Comparison of ENCODE assay signal across 8 cellular contexts in the genomic region with DNA sequence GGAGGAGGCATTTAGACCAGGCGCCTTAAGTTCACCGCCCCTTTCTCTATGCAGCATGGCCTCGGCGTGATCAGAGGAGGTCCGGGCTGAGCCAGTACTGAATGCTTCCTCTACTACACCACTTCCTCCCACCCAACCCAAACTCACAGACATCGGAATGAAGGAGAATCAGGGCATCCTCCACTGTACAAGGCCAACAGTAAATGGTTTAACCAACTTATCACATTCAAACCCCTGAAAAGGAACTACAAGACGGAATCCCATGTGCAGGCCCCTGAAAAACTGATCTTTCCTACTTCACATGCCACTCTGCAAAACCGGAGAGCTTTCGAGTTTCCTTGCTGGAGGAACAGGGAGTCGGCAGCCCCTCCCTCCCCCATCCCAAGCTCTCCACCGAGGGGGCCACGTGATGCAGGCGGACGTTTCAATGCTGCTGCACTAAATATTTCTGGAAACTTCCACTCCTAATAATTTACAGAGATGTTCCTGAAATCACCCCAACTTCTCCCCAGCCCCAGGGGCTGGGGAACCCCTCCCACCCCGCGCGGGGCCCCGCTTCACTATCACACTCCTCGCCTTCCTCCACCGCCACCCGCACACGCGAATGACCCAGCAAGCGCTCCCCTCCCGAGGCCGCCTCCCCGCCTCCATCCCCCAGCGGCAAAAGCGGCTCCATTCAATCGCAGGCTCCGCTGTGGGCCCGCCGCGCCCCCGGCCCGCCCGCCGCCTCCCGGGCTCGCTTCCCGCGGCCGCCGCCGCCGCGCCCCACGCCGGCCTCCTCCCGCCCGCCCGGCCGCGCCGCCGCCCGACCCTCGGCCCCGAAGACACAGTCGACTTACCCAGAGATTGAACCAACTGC. TPM values are rescaled to one million over a fixed set of nuclear protein-coding genes. Genes with fewer than 3 reads are reported as not detected.
A peak's percentile ranks its signal among the peaks of the same experiment; 100 is the strongest.
DNase-seq lines count a peak whose midpoint lies in the region; ATAC-seq, FAIRE-seq and TF ChIP-seq lines count a peak whose summit lies in the region.

No MANE protein-coding gene starts in this region.

- CTCF ChIA-PET in OCI-LY7 (lab: Charles Lee; ENCODE audit: unreplicated experiment) = no interaction called here

- peak overlapping the region; percentile 89 for H3K27ac ChIP-seq in OCI-LY7 (ENCODE audit: low read depth, low read length, poor library complexity, severe bottlenecking)
- peak overlapping the region; percentile 98 to 99 for H3K27ac ChIP-seq in esophagus (ENCODE audit: low read depth in 2 of 2, low read length in 1 of 2)

- peak overlapping the region; percentile 91 for H3K9ac ChIP-seq in mucosa of stomach (ENCODE audit: low read length)

- DNase-seq in Caki2 (ENCODE audit: low read depth) = peak; percentile 93
- DNase-seq in HTR-8/SVneo (ENCODE audit: insufficient read length, low spot score) = peak; percentile 80
- DNase-seq in OCI-LY7 (ENCODE audit: low spot score) = peak; percentile 92
- DNase-seq in activated T-cell treated with anti-CD3 and anti-CD28 coated beads, Interleukin-2, amount 50 U/mL, for 24 hours = peak; percentile 82
- DNase-seq in stimulated activated CD8-positive, alpha-beta memory T cell treated with anti-CD3 and anti-CD28 coated beads, Interleukin-4, amount 100 ng/mL, for 48 hours = peak; percentile 86

- H3K4me3 ChIP-seq in OCI-LY7 (ENCODE audit: low read depth, low read length, poor library complexity, severe bottlenecking) = peak overlapping the region; percentile 84
- peak overlapping the region; percentile 75 to 89 for H3K4me3 ChIP-seq in esophagus (ENCODE audit: low read depth in 1 of 2, low read length in 2 of 2)
- H3K4me3 ChIP-seq in mucosa of stomach (ENCODE audit: low read length) = peak overlapping the region; percentile 92

- peaks cover 52% of the 10 kb centered on the region for H3K4me1 Mint-ChIP-seq in activated T-cell treated with anti-CD3 and anti-CD28 coated beads, Interleukin-2, amount 50 U/mL, for 24 hours (ENCODE audit: low read depth)

- TSS peak; percentile 89 for BruUV-seq in OCI-LY7 (replicated peaks; lab: Mats Ljungman, UMichigan)

- peak; percentile 47 for ATAC-seq in GM21367 (IDR thresholded peaks at IDR 0.05; ENCODE audit: unreplicated experiment)

- peak overlapping the region; percentile 98 for H3K4me2 ChIP-seq in OCI-LY7 (ENCODE audit: low read length)

- H3K27ac Mint-ChIP-seq in activated T-cell treated with anti-CD3 and anti-CD28 coated beads, Interleukin-2, amount 50 U/mL, for 24 hours = peak overlapping the region; percentile 100

- peak overlapping the region; percentile 95 for H3K4me3 Mint-ChIP-seq in activated T-cell treated with anti-CD3 and anti-CD28 coated beads, Interleukin-2, amount 50 U/mL, for 24 hours

- H3K9me3 ChIP-seq in OCI-LY7 (ENCODE audit: low read length) (no peaks in the 10 kb centered on the region), esophagus (ENCODE audit: control insufficient read depth in 2 of 2, insufficient read depth in 1 of 2, low read depth in 1 of 2, low read length in 1 of 2) (no peaks in the 10 kb centered on the region), mucosa of stomach (ENCODE audit: control insufficient read depth, low read length) (no peaks in the 10 kb centered on the region)

- TF ChIP-seq CTCF in OCI-LY7 (conservative IDR thresholded peaks at IDR 0.05; ENCODE audit: low read length) = no peak

- H2AFZ ChIP-seq in OCI-LY7 (ENCODE audit: low read length) = no peak overlapping the region

- H3K9me2 ChIP-seq in OCI-LY7 (ENCODE audit: insufficient read depth, low read length) = no peaks in the 10 kb centered on the region

- H3K4me1 ChIP-seq in OCI-LY7 (ENCODE audit: insufficient read depth, low read length, poor library complexity, severe bottlenecking) = peaks cover 39% of the 10 kb centered on the region
- no peaks in the 10 kb centered on the region for H3K4me1 ChIP-seq in esophagus (ENCODE audit: control insufficient read depth in 2 of 2, insufficient read depth in 2 of 2, low read length in 1 of 2)
- peaks cover 17% of the 10 kb centered on the region for H3K4me1 ChIP-seq in mucosa of stomach (ENCODE audit: control insufficient read depth, insufficient read depth, low read length)

- peaks cover 58% of the 10 kb centered on the region for H3K36me3 Mint-ChIP-seq in activated T-cell treated with anti-CD3 and anti-CD28 coated beads, Interleukin-2, amount 50 U/mL, for 24 hours (ENCODE audit: low read depth)

- no peaks in the 10 kb centered on the region for H3K27me3 Mint-ChIP-seq in activated T-cell treated with anti-CD3 and anti-CD28 coated beads, Interleukin-2, amount 50 U/mL, for 24 hours

- H4K20me1 ChIP-seq in OCI-LY7 (ENCODE audit: insufficient read depth, low read length) = peaks cover 33% of the 10 kb centered on the region

- peak; percentile 84 for FAIRE-seq in HTR-8/SVneo (lab: Jason Lieb, UNC)

- in situ Hi-C loops in Caki2 (cut with HindIII; ENCODE audit: low pct_unique_long_range_greater_than_20kb, low sequenced_read_pairs) = no loop called here

- H3K79me2 ChIP-seq in OCI-LY7 (ENCODE audit: insufficient read depth, low read depth, low read length) = peaks cover 67% of the 10 kb centered on the region

- H3K27me3 ChIP-seq in esophagus (ENCODE audit: control insufficient read depth in 1 of 2, insufficient read depth in 2 of 2, low read length in 2 of 2) (no peaks in the 10 kb centered on the region), mucosa of stomach (ENCODE audit: control insufficient read depth, insufficient read depth, low read length) (no peaks in the 10 kb centered on the region)

- peaks cover 51% of the 10 kb centered on the region for H3K36me3 ChIP-seq in OCI-LY7 (ENCODE audit: insufficient read depth, low read length)
- H3K36me3 ChIP-seq in esophagus (ENCODE audit: control insufficient read depth in 2 of 2, insufficient read depth in 2 of 2, low read length in 1 of 2) = no peaks in the 10 kb centered on the region
- no peaks in the 10 kb centered on the region for H3K36me3 ChIP-seq in mucosa of stomach (ENCODE audit: control insufficient read depth, insufficient read depth, low read length)

- H3K9me3 Mint-ChIP-seq in activated T-cell treated with anti-CD3 and anti-CD28 coated beads, Interleukin-2, amount 50 U/mL, for 24 hours = no peaks in the 10 kb centered on the region

- 1 to 2% methylated on average over 54 to 60 of the region's 60 CpGs for WGBS in esophagus, 2 donors

- intact Hi-C loops in OCI-LY7 (cut with micrococcal nuclease; ENCODE audit: unreplicated experiment) = loop anchor here (5.0 kb wide), 2 partner anchors 360 to 520 kb away; partner anchors contain the start of genes PEX13 and PUS10

- POLR2A ChIA-PET in OCI-LY7 (lab: Charles Lee) = interaction anchor here (0.6 to 1.9 kb wide), 7 partner anchors 12 to 358 kb away, joined by 3 to 7 read pairs (median 3); no protein-coding TSS in a partner anchor

RNA-seq across cellular contexts. Expression of gene XPO1, which starts 1.2 kb away (rescaled TPM):
- total RNA-seq in Caki2 (2014; rRNA removed; shearing (Covaris generic); ENCODE audit: low replicate concordance) = 93.3 and 126 TPM in 2 replicates
- total RNA-seq in OCI-LY7 (2014; rRNA removed; shearing (Covaris generic)) = 164 and 177 TPM in 2 replicates
- 287 and 303 TPM in 2 replicates for total RNA-seq in OCI-LY7 (2022)
- 10 to 100 TPM; 34.4 to 43.8 TPM for polyA plus RNA-seq in esophagus

Comparison
In these comparisons a context has a peak if more than half of its experiments do, and no peak if none do; other contexts are left out.
1. Peak in every context shown above with its lines: DNase-seq, ATAC-seq, H3K4me3 ChIP-seq and H3K27ac ChIP-seq.